Comparison of ENCODE assay signal across 24 cellular contexts in the genomic region with DNA sequence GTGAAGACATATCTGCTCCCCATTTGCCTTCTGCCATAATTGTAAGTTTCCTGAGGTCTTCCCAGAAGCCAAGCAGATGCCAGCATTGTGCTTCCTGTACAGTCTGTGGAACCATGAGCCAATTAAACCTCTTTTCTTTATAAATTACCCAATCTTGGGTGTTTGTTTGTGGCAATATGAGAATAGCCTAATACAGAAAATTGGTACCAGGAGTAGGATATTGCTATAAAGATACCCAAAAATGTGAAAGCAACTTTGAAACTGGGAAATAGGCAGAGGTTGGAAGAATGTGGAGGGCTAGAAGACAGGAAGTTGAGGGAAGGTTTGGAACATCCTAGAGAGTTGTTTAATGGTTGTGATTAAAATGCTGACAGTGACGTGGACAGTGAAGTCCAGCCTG.
A peak's percentile ranks its signal among the peaks of the same experiment; 100 is the strongest.
DNase-seq lines count a peak whose midpoint lies in the region; ATAC-seq, FAIRE-seq and TF ChIP-seq lines count a peak whose summit lies in the region.
"Had no signal": no experiment of that assay in that cellular context is flagged by ENCODE, and none has a peak within 500 bp of the region (broad histone marks: within the 10 kb centered on the region; RNA-seq: fewer than 3 reads in every experiment).

No MANE protein-coding gene starts in this region.

- no peak for TF ChIP-seq EP300 in K562 (IDR thresholded peaks at IDR 0.05; ENCODE audit: low read length)

- intact Hi-C loops in Calu3 (cut with micrococcal nuclease; ENCODE audit: unreplicated experiment) = loop anchor here (5.0 to 10.0 kb wide), 3 partner anchors 282 to 1582 kb away; a partner anchor contains a TSS
- intact Hi-C loops in K562 (cut with micrococcal nuclease) = loop anchor here (5.0 to 10.0 kb wide), 5 partner anchors 332 to 1255 kb away; no protein-coding TSS in a partner anchor
- intact Hi-C loops in A673 (cut with micrococcal nuclease; ENCODE audit: unreplicated experiment) = loop anchor here (5.0 to 10.0 kb wide), 3 partner anchors 282 to 1645 kb away; a partner anchor contains a TSS

- no peaks in the 10 kb centered on the region for H3K79me2 ChIP-seq in K562 (ENCODE audit: control insufficient read depth, insufficient read depth, low read length)

- no peak overlapping the region for H3K27ac ChIP-seq in K562 (ENCODE audit: extremely low read depth, low read depth, low read length)
- H3K27ac ChIP-seq in A673 (ENCODE audit: low read depth, low read length, poor library complexity, severe bottlenecking) = no peak overlapping the region
- H3K27ac ChIP-seq: C4-2B had no signal

- no peak overlapping the region for H3K4me2 ChIP-seq in K562 (ENCODE audit: insufficient read depth, low read length)

- in situ Hi-C loops in K562 (cut with MboI) = loop anchor here (10.0 kb wide), 3 partner anchors 352 to 1642 kb away; a partner anchor contains a TSS

- 30% methylated on average over 1 of the region's 1 CpG for WGBS in K562 (ENCODE audit: insufficient coverage, low coverage, missing lambda C conversion rate)

- H3K4me1 Mint-ChIP-seq in Calu3 (ENCODE audit: low read depth, unreplicated experiment) = peaks cover 12% of the 10 kb centered on the region

- BruUV-seq in Calu3 (replicated peaks; lab: Mats Ljungman, UMichigan) = no TSS peak
- BruUV-seq in K562 (replicated peaks; lab: Mats Ljungman, UMichigan) = no TSS peak
- BruUV-seq in A673 (replicated peaks; lab: Mats Ljungman, UMichigan) = no TSS peak

- H3K27me3 ChIP-seq in K562 (ENCODE audit: control insufficient read depth in 2 of 2, insufficient read depth in 2 of 2, low read length in 2 of 2) (peaks cover 0 to under 1% of the 10 kb centered on the region in 2 experiments; a peak in 1 of 5 replicates), A673 (replicated peaks; ENCODE audit: insufficient read depth, low read depth, low read length, poor library complexity) (no peaks in the 10 kb centered on the region)
- H3K27me3 ChIP-seq: BLaER1 treated with 17β-estradiol and CSF1 and Interleukin-3, amounts not matched to agents 10 nM and 100 nM had no signal

- peaks cover 3% of the 10 kb centered on the region; the same call in 1 of the 2 replicates for H3K9me3 ChIP-seq in K562 (replicated peaks; ENCODE audit: control insufficient read depth, insufficient read depth, low read depth, low read length)
- H3K9me3 ChIP-seq in A673 (ENCODE audit: low read depth, low read length, poor library complexity, severe bottlenecking) = peaks cover 21% of the 10 kb centered on the region

- H3K4me1 ChIP-seq in K562 (replicated peaks in 1 of 2; ENCODE audit: control insufficient read depth in 2 of 2, insufficient read depth in 2 of 2, low read length in 2 of 2) (peaks cover 0 to 8% of the 10 kb centered on the region in 2 experiments; a peak in 3 of 5 replicates), A673 (ENCODE audit: insufficient read depth, low read length, poor library complexity, severe bottlenecking) (peaks cover 5% of the 10 kb centered on the region)

- ATAC-seq in K562 = no peak
- ATAC-seq: GM12878 had no signal

- no peaks in the 10 kb centered on the region for H3K9me1 ChIP-seq in K562 (ENCODE audit: control insufficient read depth, insufficient read depth, low read length)

- no peak for DNase-seq in Calu3
- DNase-seq in D721Med (ENCODE audit: insufficient read length, low spot score) = no peak
- DNase-seq in K562 (ENCODE audit: extremely low read depth in 1 of 4, low spot score in 3 of 4) = no peak
- DNase-seq in SKM-1 (lab: John Stamatoyannopoulos, UW; ENCODE audit: unreplicated experiment) = no peak
- DNase-seq in GM12892 (ENCODE audit: insufficient read length) = no peak
- no peak for DNase-seq in A673 (ENCODE audit: low spot score)
- DNase-seq: 8988T; AML-193; CD4-positive, alpha-beta memory T cell; CD8-positive, alpha-beta memory T cell; COR-L47; DMS 273 treated with DMSO at 0.1 percent for 48 hours; DMS153; DMS53; DMS79; DND-41; EL; GDM1 had no signal

- CTCF ChIA-PET in Calu3 (lab: Charles Lee) = no interaction called here
- CTCF ChIA-PET in K562 (lab: Yijun Ruan, JAX; ENCODE audit: low intra/inter-chr PET ratio) = no interaction called here
- CTCF ChIA-PET in A673 (lab: Charles Lee) = interaction anchor here (0.6 kb wide), 1 partner anchor 8 kb away, joined by 3 read pairs; no protein-coding TSS in a partner anchor

- no peaks in the 10 kb centered on the region for H3K36me3 Mint-ChIP-seq in Calu3 (ENCODE audit: insufficient read depth, unreplicated experiment)

- peaks cover 11% of the 10 kb centered on the region for H3K27me3 Mint-ChIP-seq in Calu3 (ENCODE audit: unreplicated experiment)

- no peak overlapping the region for H3K4me3 Mint-ChIP-seq in Calu3 (ENCODE audit: low read depth, unreplicated experiment)
- H3K4me3 Mint-ChIP-seq: B cell; CD4-positive, alpha-beta memory T cell; CD8-positive, alpha-beta memory T cell had no signal

- H3K27ac Mint-ChIP-seq in Calu3 (ENCODE audit: unreplicated experiment) = peak overlapping the region; percentile 43
- H3K27ac Mint-ChIP-seq: B cell; CD8-positive, alpha-beta memory T cell had no signal

- H4K20me1 ChIP-seq in K562 (replicated peaks; ENCODE audit: control insufficient read depth, insufficient read depth, low read length) = no peaks in the 10 kb centered on the region
- H4K20me1 ChIP-seq: BLaER1 treated with 17β-estradiol and CSF1 and Interleukin-3, amounts not matched to agents 10 nM and 100 nM had no signal

- no peak overlapping the region for H3K9ac ChIP-seq in K562 (ENCODE audit: insufficient read depth in 1 of 2, low read depth in 2 of 2, low read length in 2 of 2)

- TF ChIP-seq POLR2A in K562 (conservative IDR thresholded peaks at IDR 0.05) = no peak
- no peak for TF ChIP-seq POLR2A in GM12892 (IDR thresholded peaks at IDR 0.05; ENCODE audit: low read depth, low read length)

- no peak overlapping the region for H2AFZ ChIP-seq in K562 (ENCODE audit: low read depth, low read length)

- no peak for TF ChIP-seq RAD21 in K562 (CRISPR knock-in tag; conservative IDR thresholded peaks at IDR 0.05 in 1 of 2, IDR thresholded peaks at IDR 0.05 in 1 of 2)

- H3K9me3 Mint-ChIP-seq in Calu3 (ENCODE audit: low read depth, unreplicated experiment) = peaks cover 11% of the 10 kb centered on the region

- TF ChIP-seq CTCF in Calu3 (IDR thresholded peaks at IDR 0.05; ENCODE audit: unreplicated experiment) (no peak), D721Med (IDR thresholded peaks at IDR 0.05; ENCODE audit: insufficient read depth, missing control alignments) (no peak), K562 (IDR thresholded peaks at IDR 0.05 in 2 of 3, conservative IDR thresholded peaks at IDR 0.05 in 1 of 3; ENCODE audit: insufficient read depth in 2 of 3, low read depth in 1 of 3, low read length in 3 of 3) (no peak), A673 (conservative IDR thresholded peaks at IDR 0.05; ENCODE audit: low read depth, low read length) (no peak)

- POLR2A ChIA-PET in K562 (lab: Yijun Ruan, JAX) (interaction anchor here (0.6 kb wide), 1 partner anchor 119 kb away, joined by 3 read pairs; no protein-coding TSS in a partner anchor), A673 (lab: Charles Lee; ENCODE audit: low non-redundant PET) (no interaction called here)

- H3K36me3 ChIP-seq in K562 (ENCODE audit: control insufficient read depth, insufficient read depth, low read length) (no peaks in the 10 kb centered on the region), A673 (ENCODE audit: insufficient read depth, low read length, poor library complexity, severe bottlenecking) (no peaks in the 10 kb centered on the region)

- H3K4me3 ChIP-seq in K562 = no peak overlapping the region
- H3K4me3 ChIP-seq in A673 (ENCODE audit: low read depth, low read length, poor library complexity, severe bottlenecking) = no peak overlapping the region
- H3K4me3 ChIP-seq: BLaER1 treated with 17β-estradiol and CSF1 and Interleukin-3, amounts not matched to agents 10 nM and 100 nM; GM12878 had no signal

- FAIRE-seq in D721Med (lab: Jason Lieb, UNC) (peak; percentile 53), K562 (lab: Jason Lieb, UNC) (no peak), GM12892 (lab: Jason Lieb, UNC) (no peak)
- FAIRE-seq: A204.1, GM12878, GM19239 had no signal

TF ChIP-seq in K562, 482 proteins besides CTCF, POLR2A, EP300 and RAD21:
- TF ChIP-seq DNMT1 (IDR thresholded peaks at IDR 0.05) (no peak), ZNF707 (CRISPR knock-in tag; conservative IDR thresholded peaks at IDR 0.05) (peak; percentile 89), CBX3 (IDR thresholded peaks at IDR 0.05; ENCODE audit: borderline replicate concordance in 1 of 2, low read length in 2 of 2) (0 out of 3 replicates have a peak, but pooled peaks of 1 of the 2 experiments have one; percentile 23), ZNF316 (IDR thresholded peaks at IDR 0.05) (peak; percentile 52; the same call in 1 of the 2 replicates), EP400 (IDR thresholded peaks at IDR 0.05) (no peak)
- TF ChIP-seq, protein P1, sequence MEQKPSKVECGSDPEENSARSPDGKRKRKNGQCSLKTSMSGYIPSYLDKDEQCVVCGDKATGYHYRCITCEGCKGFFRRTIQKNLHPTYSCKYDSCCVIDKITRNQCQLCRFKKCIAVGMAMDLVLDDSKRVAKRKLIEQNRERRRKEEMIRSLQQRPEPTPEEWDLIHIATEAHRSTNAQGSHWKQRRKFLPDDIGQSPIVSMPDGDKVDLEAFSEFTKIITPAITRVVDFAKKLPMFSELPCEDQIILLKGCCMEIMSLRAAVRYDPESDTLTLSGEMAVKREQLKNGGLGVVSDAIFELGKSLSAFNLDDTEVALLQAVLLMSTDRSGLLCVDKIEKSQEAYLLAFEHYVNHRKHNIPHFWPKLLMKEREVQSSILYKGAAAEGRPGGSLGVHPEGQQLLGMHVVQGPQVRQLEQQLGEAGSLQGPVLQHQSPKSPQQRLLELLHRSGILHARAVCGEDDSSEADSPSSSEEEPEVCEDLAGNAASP (IDR thresholded peaks at IDR 0.05) = no peak
